ENCODE assay signal across 1 cellular context in the genomic region with DNA sequence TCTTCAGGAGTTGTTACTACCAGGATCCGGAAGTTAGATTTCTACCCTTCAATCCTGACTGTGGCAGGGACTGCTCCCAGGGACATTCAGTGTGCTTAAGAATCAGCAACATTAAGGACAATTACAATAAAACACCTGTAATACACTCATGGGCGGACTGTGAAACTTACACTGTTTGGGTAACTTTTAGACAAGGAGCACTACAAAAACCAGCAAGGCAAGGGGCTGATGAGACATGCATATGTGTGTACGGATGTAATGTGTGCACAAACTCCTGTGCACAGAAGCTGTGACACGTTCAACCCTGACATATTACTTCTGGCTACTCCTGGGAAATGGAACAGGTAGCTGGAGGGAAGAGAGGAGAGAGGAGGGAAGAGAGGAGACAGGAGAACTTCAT.
TF ChIP-seq lines count a peak whose summit lies in the region.

No MANE protein-coding gene starts in this region.

TF ChIP-seq in GM23338, 12 proteins besides CTCF, POLR2A, EP300 and RAD21 (continued from another document):
- TF ChIP-seq, protein P1, sequence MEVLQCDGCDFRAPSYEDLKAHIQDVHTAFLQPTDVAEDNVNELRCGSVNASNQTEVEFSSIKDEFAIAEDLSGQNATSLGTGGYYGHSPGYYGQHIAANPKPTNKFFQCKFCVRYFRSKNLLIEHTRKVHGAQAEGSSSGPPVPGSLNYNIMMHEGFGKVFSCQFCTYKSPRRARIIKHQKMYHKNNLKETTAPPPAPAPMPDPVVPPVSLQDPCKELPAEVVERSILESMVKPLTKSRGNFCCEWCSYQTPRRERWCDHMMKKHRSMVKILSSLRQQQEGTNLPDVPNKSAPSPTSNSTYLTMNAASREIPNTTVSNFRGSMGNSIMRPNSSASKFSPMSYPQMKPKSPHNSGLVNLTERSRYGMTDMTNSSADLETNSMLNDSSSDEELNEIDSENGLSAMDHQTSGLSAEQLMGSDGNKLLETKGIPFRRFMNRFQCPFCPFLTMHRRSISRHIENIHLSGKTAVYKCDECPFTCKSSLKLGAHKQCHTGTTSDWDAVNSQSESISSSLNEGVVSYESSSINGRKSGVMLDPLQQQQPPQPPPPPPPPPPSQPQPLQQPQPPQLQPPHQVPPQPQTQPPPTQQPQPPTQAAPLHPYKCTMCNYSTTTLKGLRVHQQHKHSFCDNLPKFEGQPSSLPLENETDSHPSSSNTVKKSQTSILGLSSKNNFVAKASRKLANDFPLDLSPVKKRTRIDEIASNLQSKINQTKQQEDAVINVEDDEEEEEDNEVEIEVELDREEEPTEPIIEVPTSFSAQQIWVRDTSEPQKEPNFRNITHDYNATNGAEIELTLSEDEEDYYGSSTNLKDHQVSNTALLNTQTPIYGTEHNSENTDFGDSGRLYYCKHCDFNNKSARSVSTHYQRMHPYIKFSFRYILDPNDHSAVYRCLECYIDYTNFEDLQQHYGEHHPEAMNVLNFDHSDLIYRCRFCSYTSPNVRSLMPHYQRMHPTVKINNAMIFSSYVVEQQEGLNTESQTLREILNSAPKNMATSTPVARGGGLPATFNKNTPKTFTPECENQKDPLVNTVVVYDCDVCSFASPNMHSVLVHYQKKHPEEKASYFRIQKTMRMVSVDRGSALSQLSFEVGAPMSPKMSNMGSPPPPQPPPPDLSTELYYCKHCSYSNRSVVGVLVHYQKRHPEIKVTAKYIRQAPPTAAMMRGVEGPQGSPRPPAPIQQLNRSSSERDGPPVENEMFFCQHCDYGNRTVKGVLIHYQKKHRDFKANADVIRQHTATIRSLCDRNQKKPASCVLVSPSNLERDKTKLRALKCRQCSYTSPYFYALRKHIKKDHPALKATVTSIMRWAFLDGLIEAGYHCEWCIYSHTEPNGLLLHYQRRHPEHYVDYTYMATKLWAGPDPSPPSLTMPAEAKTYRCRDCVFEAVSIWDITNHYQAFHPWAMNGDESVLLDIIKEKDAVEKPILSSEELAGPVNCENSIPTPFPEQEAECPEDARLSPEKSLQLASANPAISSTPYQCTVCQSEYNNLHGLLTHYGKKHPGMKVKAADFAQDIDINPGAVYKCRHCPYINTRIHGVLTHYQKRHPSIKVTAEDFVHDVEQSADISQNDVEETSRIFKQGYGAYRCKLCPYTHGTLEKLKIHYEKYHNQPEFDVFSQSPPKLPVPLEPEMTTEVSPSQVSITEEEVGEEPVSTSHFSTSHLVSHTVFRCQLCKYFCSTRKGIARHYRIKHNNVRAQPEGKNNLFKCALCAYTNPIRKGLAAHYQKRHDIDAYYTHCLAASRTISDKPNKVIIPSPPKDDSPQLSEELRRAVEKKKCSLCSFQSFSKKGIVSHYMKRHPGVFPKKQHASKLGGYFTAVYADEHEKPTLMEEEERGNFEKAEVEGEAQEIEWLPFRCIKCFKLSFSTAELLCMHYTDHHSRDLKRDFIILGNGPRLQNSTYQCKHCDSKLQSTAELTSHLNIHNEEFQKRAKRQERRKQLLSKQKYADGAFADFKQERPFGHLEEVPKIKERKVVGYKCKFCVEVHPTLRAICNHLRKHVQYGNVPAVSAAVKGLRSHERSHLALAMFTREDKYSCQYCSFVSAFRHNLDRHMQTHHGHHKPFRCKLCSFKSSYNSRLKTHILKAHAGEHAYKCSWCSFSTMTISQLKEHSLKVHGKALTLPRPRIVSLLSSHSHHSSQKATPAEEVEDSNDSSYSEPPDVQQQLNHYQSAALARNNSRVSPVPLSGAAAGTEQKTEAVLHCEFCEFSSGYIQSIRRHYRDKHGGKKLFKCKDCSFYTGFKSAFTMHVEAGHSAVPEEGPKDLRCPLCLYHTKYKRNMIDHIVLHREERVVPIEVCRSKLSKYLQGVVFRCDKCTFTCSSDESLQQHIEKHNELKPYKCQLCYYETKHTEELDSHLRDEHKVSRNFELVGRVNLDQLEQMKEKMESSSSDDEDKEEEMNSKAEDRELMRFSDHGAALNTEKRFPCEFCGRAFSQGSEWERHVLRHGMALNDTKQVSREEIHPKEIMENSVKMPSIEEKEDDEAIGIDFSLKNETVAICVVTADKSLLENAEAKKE (CRISPR knock-in tag; IDR thresholded peaks at IDR 0.05): no peak
- TF ChIP-seq POLR2AphosphoS5 (IDR thresholded peaks at IDR 0.05; ENCODE audit: low read depth) (no peak), EZH2phosphoT487 (IDR thresholded peaks at IDR 0.05; ENCODE audit: unreplicated experiment) (no peak), ZNF114 (CRISPR knock-in tag; IDR thresholded peaks at IDR 0.05) (no peak)
- TF ChIP-seq, protein P2, sequence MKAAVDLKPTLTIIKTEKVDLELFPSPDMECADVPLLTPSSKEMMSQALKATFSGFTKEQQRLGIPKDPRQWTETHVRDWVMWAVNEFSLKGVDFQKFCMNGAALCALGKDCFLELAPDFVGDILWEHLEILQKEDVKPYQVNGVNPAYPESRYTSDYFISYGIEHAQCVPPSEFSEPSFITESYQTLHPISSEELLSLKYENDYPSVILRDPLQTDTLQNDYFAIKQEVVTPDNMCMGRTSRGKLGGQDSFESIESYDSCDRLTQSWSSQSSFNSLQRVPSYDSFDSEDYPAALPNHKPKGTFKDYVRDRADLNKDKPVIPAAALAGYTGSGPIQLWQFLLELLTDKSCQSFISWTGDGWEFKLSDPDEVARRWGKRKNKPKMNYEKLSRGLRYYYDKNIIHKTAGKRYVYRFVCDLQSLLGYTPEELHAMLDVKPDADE (IDR thresholded peaks at IDR 0.05): no peak
- TF ChIP-seq, protein P3, sequence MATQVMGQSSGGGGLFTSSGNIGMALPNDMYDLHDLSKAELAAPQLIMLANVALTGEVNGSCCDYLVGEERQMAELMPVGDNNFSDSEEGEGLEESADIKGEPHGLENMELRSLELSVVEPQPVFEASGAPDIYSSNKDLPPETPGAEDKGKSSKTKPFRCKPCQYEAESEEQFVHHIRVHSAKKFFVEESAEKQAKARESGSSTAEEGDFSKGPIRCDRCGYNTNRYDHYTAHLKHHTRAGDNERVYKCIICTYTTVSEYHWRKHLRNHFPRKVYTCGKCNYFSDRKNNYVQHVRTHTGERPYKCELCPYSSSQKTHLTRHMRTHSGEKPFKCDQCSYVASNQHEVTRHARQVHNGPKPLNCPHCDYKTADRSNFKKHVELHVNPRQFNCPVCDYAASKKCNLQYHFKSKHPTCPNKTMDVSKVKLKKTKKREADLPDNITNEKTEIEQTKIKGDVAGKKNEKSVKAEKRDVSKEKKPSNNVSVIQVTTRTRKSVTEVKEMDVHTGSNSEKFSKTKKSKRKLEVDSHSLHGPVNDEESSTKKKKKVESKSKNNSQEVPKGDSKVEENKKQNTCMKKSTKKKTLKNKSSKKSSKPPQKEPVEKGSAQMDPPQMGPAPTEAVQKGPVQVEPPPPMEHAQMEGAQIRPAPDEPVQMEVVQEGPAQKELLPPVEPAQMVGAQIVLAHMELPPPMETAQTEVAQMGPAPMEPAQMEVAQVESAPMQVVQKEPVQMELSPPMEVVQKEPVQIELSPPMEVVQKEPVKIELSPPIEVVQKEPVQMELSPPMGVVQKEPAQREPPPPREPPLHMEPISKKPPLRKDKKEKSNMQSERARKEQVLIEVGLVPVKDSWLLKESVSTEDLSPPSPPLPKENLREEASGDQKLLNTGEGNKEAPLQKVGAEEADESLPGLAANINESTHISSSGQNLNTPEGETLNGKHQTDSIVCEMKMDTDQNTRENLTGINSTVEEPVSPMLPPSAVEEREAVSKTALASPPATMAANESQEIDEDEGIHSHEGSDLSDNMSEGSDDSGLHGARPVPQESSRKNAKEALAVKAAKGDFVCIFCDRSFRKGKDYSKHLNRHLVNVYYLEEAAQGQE (IDR thresholded peaks at IDR 0.05; ENCODE audit: unreplicated experiment): no peak
TF ChIP-seq in GM23338: peak in this region for 0.
